ENCODE assay signal across 7 cellular contexts in genomic region chr1:91502882-91503184, GRCh38. TPM values are rescaled to one million over a fixed set of nuclear protein-coding genes. Genes with fewer than 3 reads are reported as not detected.
DNase-seq lines count a peak whose midpoint lies in the region; ATAC-seq lines count a peak whose summit lies in the region.

No MANE protein-coding gene starts in this region.

- no peaks in the 10 kb centered on the region for H3K9me3 ChIP-seq in HUES6 (ENCODE audit: control insufficient read depth, insufficient read depth, low read depth, low read length)
- no peaks in the 10 kb centered on the region for H3K9me3 ChIP-seq in T-helper 17 cell (ENCODE audit: control insufficient read depth, low read length, poor library complexity, severe bottlenecking)
- no peaks in the 10 kb centered on the region for H3K9me3 ChIP-seq in mesenchymal stem cell (ENCODE audit: control insufficient read depth, low read length)

- peaks cover 5% of the 10 kb centered on the region; the same call in 1 of the 2 replicates for H3K36me3 ChIP-seq in HUES6 (ENCODE audit: control insufficient read depth, insufficient read depth, low read length)
- peaks cover 0 to 9% of the 10 kb centered on the region in 2 experiments for H3K36me3 ChIP-seq in mesenchymal stem cell (ENCODE audit: control insufficient read depth in 1 of 2, insufficient read depth in 2 of 2, low read depth in 1 of 2, low read length in 2 of 2)

- no peak overlapping the region for H2AK5ac ChIP-seq in mesenchymal stem cell (ENCODE audit: low read length, severe bottlenecking)

- no peak overlapping the region for H3K14ac ChIP-seq in mesenchymal stem cell (ENCODE audit: low read length in 2 of 2)

- H3K27me3 Mint-ChIP-seq in T-helper 17 cell = no peaks in the 10 kb centered on the region

- no peak overlapping the region for H2BK12ac ChIP-seq in mesenchymal stem cell (ENCODE audit: low read length in 2 of 2)

- peak overlapping the region; percentile 90 for H3K4me3 ChIP-seq in HUES6 (ENCODE audit: low read depth, low read length)
- H3K4me3 ChIP-seq in mesenchymal stem cell (ENCODE audit: insufficient read depth in 1 of 2, low read depth in 1 of 2, low read length in 2 of 2) = peak overlapping the region in 1 of 2 experiments; percentile 89

- no peak overlapping the region for H2BK120ac ChIP-seq in mesenchymal stem cell (ENCODE audit: low read depth, low read length)

- WGBS in mesenchymal stem cell = 65% methylated on average over 1 of the region's 1 CpG

- H3K4me2 ChIP-seq in mesenchymal stem cell (ENCODE audit: low read length, poor library complexity, severe bottlenecking) = no peak overlapping the region

- peaks cover 22% of the 10 kb centered on the region for H3K4me1 Mint-ChIP-seq in T-helper 17 cell

- H3K27me3 ChIP-seq in HUES6 (ENCODE audit: control insufficient read depth, insufficient read depth, low read length) (no peaks in the 10 kb centered on the region), mesenchymal stem cell (ENCODE audit: control insufficient read depth in 1 of 2, insufficient read depth in 1 of 2, low read length in 2 of 2) (no peaks in the 10 kb centered on the region)

- H3K4ac ChIP-seq in mesenchymal stem cell (ENCODE audit: low read depth in 1 of 2, low read length in 2 of 2) = no peak overlapping the region

- no peak overlapping the region for H2BK5ac ChIP-seq in mesenchymal stem cell (ENCODE audit: low read depth, low read length, poor library complexity, severe bottlenecking)

- peak overlapping the region; percentile 16 for H3K9ac ChIP-seq in HUES6 (ENCODE audit: low read length)
- H3K9ac ChIP-seq in mesenchymal stem cell (ENCODE audit: low read length) = peak overlapping the region; percentile 93

- H3K23ac ChIP-seq in mesenchymal stem cell (ENCODE audit: low read length in 2 of 2) = no peak overlapping the region

- peak overlapping the region; percentile 77 for H3K4me3 Mint-ChIP-seq in T-helper 17 cell

- DNase-seq in G401 (ENCODE audit: low spot score) = peak; percentile 64
- no peak for DNase-seq in T-helper 17 cell
- peak; percentile 32 for DNase-seq in mesenchymal stem cell

- in situ Hi-C loops in G401 (cut with HindIII; ENCODE audit: low sequenced_read_pairs) = no loop called here

- no peak overlapping the region for H3K27ac ChIP-seq in HUES6 (ENCODE audit: low read depth, low read length)
- no peak overlapping the region for H3K27ac ChIP-seq in mesenchymal stem cell (ENCODE audit: low read length, poor library complexity, severe bottlenecking)

- peaks cover 33% of the 10 kb centered on the region for H3K4me1 ChIP-seq in HUES6 (ENCODE audit: control insufficient read depth, insufficient read depth, low read length)
- H3K4me1 ChIP-seq in mesenchymal stem cell (ENCODE audit: control insufficient read depth, insufficient read depth, low read depth, low read length) = no peaks in the 10 kb centered on the region

- H3K79me1 ChIP-seq in mesenchymal stem cell (replicated peaks; ENCODE audit: low read length, poor library complexity, severe bottlenecking) = peaks cover 10% of the 10 kb centered on the region

- no peak overlapping the region for H2BK15ac ChIP-seq in mesenchymal stem cell (ENCODE audit: low read depth, poor library complexity, severe bottlenecking)

- peaks cover 4% of the 10 kb centered on the region for H3K36me3 Mint-ChIP-seq in T-helper 17 cell (ENCODE audit: low read depth)

- H4K91ac ChIP-seq in mesenchymal stem cell (ENCODE audit: low read length) = no peak overlapping the region

- H3K18ac ChIP-seq in mesenchymal stem cell (ENCODE audit: low read depth in 1 of 2, low read length in 2 of 2) = no peak overlapping the region

- H4K8ac ChIP-seq in mesenchymal stem cell (ENCODE audit: low read length) = no peak overlapping the region

- H2AFZ ChIP-seq in mesenchymal stem cell (ENCODE audit: low read depth, low read length) = no peak overlapping the region

- no peak for ATAC-seq in T-helper 17 cell
- ATAC-seq in HG03460 (IDR thresholded peaks at IDR 0.05; ENCODE audit: unreplicated experiment) = no peak
- ATAC-seq in HG03139 (IDR thresholded peaks at IDR 0.05; ENCODE audit: unreplicated experiment) = no peak
- ATAC-seq in HG02623 (IDR thresholded peaks at IDR 0.05; ENCODE audit: unreplicated experiment) = no peak

- H3K27ac Mint-ChIP-seq in T-helper 17 cell = no peak overlapping the region

RNA-seq across cellular contexts. Expression of gene CDC7, which starts 2.2 kb away (rescaled TPM):
- total RNA-seq in G401 (2014; rRNA removed; shearing (Covaris generic)) = 31.4 and 40.8 TPM in 2 replicates
- total RNA-seq in T-helper 17 cell = 1 to 10 TPM; 5.2 to 6.5 TPM
- 2.1 TPM for polyA plus RNA-seq in mesenchymal stem cell (2013, experiment 1 of 2)
- polyA plus RNA-seq in mesenchymal stem cell (2013, experiment 2 of 2) = 1.9 TPM

Comparison
In these comparisons a context has a peak if more than half of its experiments do, and no peak if none do; other contexts are left out.
1. DNase-seq: peak in G401 (single experiment) and mesenchymal stem cell (single experiment); none in T-helper 17 cell (0 of 3).